26 cellular contexts compared by ENCODE assay signal in the genomic region with DNA sequence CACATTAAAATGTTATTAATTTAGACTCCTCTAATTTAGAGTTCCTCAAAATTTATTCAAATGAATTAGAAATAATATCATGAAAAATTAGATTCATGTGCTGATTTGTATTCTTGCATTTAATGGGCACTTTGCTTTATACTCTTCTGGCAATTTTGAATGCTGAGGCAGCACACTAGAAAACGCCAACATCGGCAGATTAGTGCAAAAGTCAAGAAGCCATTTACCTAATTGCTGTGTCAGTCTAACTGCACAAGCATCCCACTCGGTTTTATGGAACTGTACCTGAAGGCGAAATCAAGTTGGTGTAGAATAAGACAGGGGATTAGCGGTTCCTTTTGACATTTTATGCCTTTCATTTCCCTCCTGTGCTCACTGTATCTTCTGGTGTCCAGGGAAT.
DNase-seq lines count a peak whose midpoint lies in the region; ATAC-seq, FAIRE-seq and TF ChIP-seq lines count a peak whose summit lies in the region.
"Had no signal": no experiment of that assay in that cellular context is flagged by ENCODE, and none has a peak within 500 bp of the region (broad histone marks: within the 10 kb centered on the region; RNA-seq: fewer than 3 reads in every experiment).

No MANE protein-coding gene starts in this region.

- no peak overlapping the region for H2AFZ ChIP-seq in HepG2 (ENCODE audit: low read length)

- H3K9ac ChIP-seq in HepG2 (ENCODE audit: insufficient read depth, low read depth, low read length) (no peak overlapping the region), endocrine pancreas (ENCODE audit: control insufficient read depth, insufficient read depth, low read length) (peak overlapping the region; percentile 33)

- in situ Hi-C loops in HepG2 (cut with HindIII; ENCODE audit: extremely low pct_ligation_motif_present, low pct_unique_long_range_greater_than_20kb) = no loop called here

- peaks cover 8% of the 10 kb centered on the region for H3K9me3 Mint-ChIP-seq in activated naive CD8-positive, alpha-beta T cell treated with anti-CD3 and anti-CD28 coated beads, Interleukin-2, amount 50 U/mL, for 24 hours

- CTCF ChIA-PET in HepG2 (lab: Yijun Ruan, JAX; ENCODE audit: low intra/inter-chr PET ratio, low total read pairs) = no interaction called here

- BruUV-seq in HepG2 (replicated peaks; lab: Mats Ljungman, UMichigan) = no TSS peak

- no peak overlapping the region for H3K4me2 ChIP-seq in HepG2 (ENCODE audit: low read depth, low read length)

- no peaks in the 10 kb centered on the region for H4K20me1 ChIP-seq in HepG2 (ENCODE audit: insufficient read depth, low read length)

- H3K27ac ChIP-seq in HepG2 (ENCODE audit: extremely low read length, insufficient read depth, low read length) = no peak overlapping the region
- H3K27ac ChIP-seq in right lobe of liver = no peak overlapping the region
- H3K27ac ChIP-seq: C4-2B, RWPE1 had no signal

- POLR2A ChIA-PET in HepG2 (lab: Yijun Ruan, JAX) = no interaction called here

- ATAC-seq in HepG2 (no peak), right lobe of liver (no peak), GM21825 (IDR thresholded peaks at IDR 0.05; ENCODE audit: unreplicated experiment) (no peak)
- no peak for ATAC-seq in activated naive CD8-positive, alpha-beta T cell treated with anti-CD3 and anti-CD28 coated beads, Interleukin-2, amount 50 U/mL, for 24 hours
- ATAC-seq: CD8-positive, alpha-beta T cell; GM12878; HCT116 had no signal

- H3K4me3 Mint-ChIP-seq in activated naive CD8-positive, alpha-beta T cell treated with anti-CD3 and anti-CD28 coated beads, Interleukin-2, amount 50 U/mL, for 24 hours = no peak overlapping the region
- H3K4me3 Mint-ChIP-seq: B cell; CD8-positive, alpha-beta T cell had no signal

- no peaks in the 10 kb centered on the region for H3K4me1 ChIP-seq in HepG2 (ENCODE audit: insufficient read depth, low read length)
- H3K4me1 ChIP-seq in right lobe of liver = no peaks in the 10 kb centered on the region
- peaks cover 50% of the 10 kb centered on the region for H3K4me1 ChIP-seq in endocrine pancreas (ENCODE audit: control insufficient read depth, insufficient read depth, low read length)

- H3K79me2 ChIP-seq in HepG2 (ENCODE audit: insufficient read depth, low read length) = no peaks in the 10 kb centered on the region

- no peaks in the 10 kb centered on the region for H3K4me1 Mint-ChIP-seq in activated naive CD8-positive, alpha-beta T cell treated with anti-CD3 and anti-CD28 coated beads, Interleukin-2, amount 50 U/mL, for 24 hours
- H3K4me1 Mint-ChIP-seq: B cell had no signal

- no peaks in the 10 kb centered on the region for H3K27me3 ChIP-seq in HepG2 (ENCODE audit: control insufficient read depth in 1 of 2, insufficient read depth in 2 of 2, low read length in 2 of 2)
- no peaks in the 10 kb centered on the region for H3K27me3 ChIP-seq in right lobe of liver
- no peaks in the 10 kb centered on the region for H3K27me3 ChIP-seq in endocrine pancreas (ENCODE audit: control insufficient read depth, insufficient read depth, low read length)
- H3K27me3 ChIP-seq: MG63 had no signal

- no peak overlapping the region for H3K27ac Mint-ChIP-seq in activated naive CD8-positive, alpha-beta T cell treated with anti-CD3 and anti-CD28 coated beads, Interleukin-2, amount 50 U/mL, for 24 hours
- H3K27ac Mint-ChIP-seq: B cell; CD8-positive, alpha-beta T cell had no signal

- H3K27me3 Mint-ChIP-seq in activated naive CD8-positive, alpha-beta T cell treated with anti-CD3 and anti-CD28 coated beads, Interleukin-2, amount 50 U/mL, for 24 hours = no peaks in the 10 kb centered on the region
- H3K27me3 Mint-ChIP-seq: B cell had no signal

- TF ChIP-seq EP300 in HepG2 (IDR thresholded peaks at IDR 0.05; ENCODE audit: low read depth in 2 of 2, low read length in 2 of 2) (no peak), HepG2 (CRISPR knock-in tag; IDR thresholded peaks at IDR 0.05; ENCODE audit: borderline replicate concordance) (no peak)

- TF ChIP-seq CTCF in HepG2 (CRISPR knock-in tag; IDR thresholded peaks at IDR 0.05) (no peak), right lobe of liver (IDR thresholded peaks at IDR 0.05) (no peak)

- WGBS in HepG2 (ENCODE audit: low lambda C conversion rate) = 43% methylated on average over 5 of the region's 5 CpGs
- WGBS in right lobe of liver (ENCODE audit: insufficient coverage, low coverage, low lambda C conversion rate, missing lambda C conversion rate) = 75% methylated on average over 5 of the region's 5 CpGs

- no peaks in the 10 kb centered on the region for H3K36me3 Mint-ChIP-seq in activated naive CD8-positive, alpha-beta T cell treated with anti-CD3 and anti-CD28 coated beads, Interleukin-2, amount 50 U/mL, for 24 hours (ENCODE audit: low read depth)
- H3K36me3 Mint-ChIP-seq: CD8-positive, alpha-beta T cell had no signal

- FAIRE-seq in HepG2 (lab: Jason Lieb, UNC) = no peak
- FAIRE-seq: GM12878 had no signal

- H3K36me3 ChIP-seq in HepG2 (replicated peaks in 1 of 2; ENCODE audit: control insufficient read depth in 1 of 2, insufficient read depth in 2 of 2, low read length in 2 of 2) = no peaks in the 10 kb centered on the region
- H3K36me3 ChIP-seq in right lobe of liver = no peaks in the 10 kb centered on the region
- H3K36me3 ChIP-seq in endocrine pancreas (ENCODE audit: control insufficient read depth, insufficient read depth, low read length) = no peaks in the 10 kb centered on the region
- H3K36me3 ChIP-seq: MG63 had no signal

- H3K4me3 ChIP-seq in HepG2 (replicated peaks in 1 of 3; ENCODE audit: insufficient read depth in 1 of 3, low read depth in 2 of 3, low read length in 3 of 3) = no peak overlapping the region
- H3K4me3 ChIP-seq in right lobe of liver = no peak overlapping the region
- H3K4me3 ChIP-seq in endocrine pancreas (ENCODE audit: control insufficient read depth, insufficient read depth, low read length) = peak overlapping the region; percentile 75
- H3K4me3 ChIP-seq: GM12878, MG63 had no signal

- H3K9me3 ChIP-seq in HepG2 (ENCODE audit: low read length) = no peaks in the 10 kb centered on the region
- H3K9me3 ChIP-seq in right lobe of liver = no peaks in the 10 kb centered on the region
- H3K9me3 ChIP-seq in endocrine pancreas (ENCODE audit: control insufficient read depth, low read length) = no peaks in the 10 kb centered on the region
- H3K9me3 ChIP-seq: MG63 had no signal

- TF ChIP-seq POLR2A in HepG2 (IDR thresholded peaks at IDR 0.05; ENCODE audit: insufficient read depth in 1 of 2, low read depth in 2 of 2, low read length in 2 of 2) = no peak
- no peak for TF ChIP-seq POLR2A in right lobe of liver (IDR thresholded peaks at IDR 0.05)

- TF ChIP-seq RAD21 in HepG2 (CRISPR knock-in tag; IDR thresholded peaks at IDR 0.05) = no peak

- DNase-seq in HepG2 (ENCODE audit: low spot score) (no peak), right lobe of liver (no peak), NCI-H2227 treated with DMSO at 0.1 percent for 48 hours (lab: John Stamatoyannopoulos, UW) (peak; percentile 14), putamen (ENCODE audit: low spot score) (peak; percentile 36), SKM-1 (lab: John Stamatoyannopoulos, UW; ENCODE audit: unreplicated experiment) (no peak)
- DNase-seq in activated naive CD8-positive, alpha-beta T cell treated with anti-CD3 and anti-CD28 coated beads, Interleukin-2, amount 50 U/mL, for 24 hours = no peak
- DNase-seq: CD8-positive, alpha-beta T cell; DMS 273 treated with DMSO at 0.1 percent for 48 hours; DMS79; EL; GDM1; KBM-7; MG63; NCI-H2029; NCI-H345; NCI-H510A treated with DMSO at 0.1 percent for 48 hours; NCI-H82; NK-92 treated with Interleukin-12 subunit alpha and Interleukin-12 subunit beta, amount 100 ng/mL, for 24 hours; SHP77 had no signal

- intact Hi-C loops in HepG2 (cut with micrococcal nuclease; ENCODE audit: unreplicated experiment) = no loop called here
- intact Hi-C loops in right lobe of liver (cut with DNase I) = no loop called here

TF ChIP-seq in HepG2, 621 proteins besides CTCF, POLR2A, EP300 and RAD21 (continues in another document):
- peak; percentile 67 to 83 for TF ChIP-seq MAFK (conservative IDR thresholded peaks at IDR 0.05 in 1 of 2, IDR thresholded peaks at IDR 0.05 in 1 of 2; ENCODE audit: low read length in 2 of 2)
- TF ChIP-seq ZC3H4 (CRISPR knock-in tag; IDR thresholded peaks at IDR 0.05; ENCODE audit: borderline replicate concordance) = no peak
- TF ChIP-seq ZNF709 (CRISPR knock-in tag; IDR thresholded peaks at IDR 0.05) = no peak
- no peak for TF ChIP-seq SKI (IDR thresholded peaks at IDR 0.05; ENCODE audit: partially characterized antibody)
- TF ChIP-seq MAFF (IDR thresholded peaks at IDR 0.05; ENCODE audit: low read depth, low read length) = peak; percentile 75
- TF ChIP-seq, protein P1, sequence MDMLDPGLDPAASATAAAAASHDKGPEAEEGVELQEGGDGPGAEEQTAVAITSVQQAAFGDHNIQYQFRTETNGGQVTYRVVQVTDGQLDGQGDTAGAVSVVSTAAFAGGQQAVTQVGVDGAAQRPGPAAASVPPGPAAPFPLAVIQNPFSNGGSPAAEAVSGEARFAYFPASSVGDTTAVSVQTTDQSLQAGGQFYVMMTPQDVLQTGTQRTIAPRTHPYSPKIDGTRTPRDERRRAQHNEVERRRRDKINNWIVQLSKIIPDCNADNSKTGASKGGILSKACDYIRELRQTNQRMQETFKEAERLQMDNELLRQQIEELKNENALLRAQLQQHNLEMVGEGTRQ (IDR thresholded peaks at IDR 0.05; ENCODE audit: low read depth, low read length) = no peak
- TF ChIP-seq, protein P1 (CRISPR knock-in tag; IDR thresholded peaks at IDR 0.05; ENCODE audit: borderline replicate concordance) = no peak
- TF ChIP-seq ZBTB7B (CRISPR knock-in tag; IDR thresholded peaks at IDR 0.05) = no peak
- no peak for TF ChIP-seq CAMTA2 (CRISPR knock-in tag; IDR thresholded peaks at IDR 0.05; ENCODE audit: borderline replicate concordance)

Comparison
In these comparisons a context has a peak if more than half of its experiments do, and no peak if none do; other contexts are left out.
1. DNase-seq: peak in NCI-H2227 treated with DMSO at 0.1 percent for 48 hours (single experiment) and putamen (single experiment); none in HepG2 (single experiment), right lobe of liver (0 of 3), SKM-1 (single experiment) and activated naive CD8-positive, alpha-beta T cell treated with anti-CD3 and anti-CD28 coated beads, Interleukin-2, amount 50 U/mL, for 24 hours (single experiment).